Comparison of ENCODE assay signal across 8 cellular contexts in genomic region chr10:122342293-122343134, GRCh38. TPM values are rescaled to one million over a fixed set of nuclear protein-coding genes. Genes with fewer than 3 reads are reported as not detected.
A peak's percentile ranks its signal among the peaks of the same experiment; 100 is the strongest.
DNase-seq lines count a peak whose midpoint lies in the region; ATAC-seq, FAIRE-seq and TF ChIP-seq lines count a peak whose summit lies in the region.

No MANE protein-coding gene starts in this region.

- H3K36me3 ChIP-seq in right atrium auricular region (no peaks in the 10 kb centered on the region), smooth muscle cell (ENCODE audit: low read depth) (no peaks in the 10 kb centered on the region)

- H3K9ac ChIP-seq in smooth muscle cell (ENCODE audit: low read depth), result no peak overlapping the region

- H3K27me3 ChIP-seq in right atrium auricular region, result no peaks in the 10 kb centered on the region
- no peaks in the 10 kb centered on the region for H3K27me3 ChIP-seq in smooth muscle cell (ENCODE audit: low read depth)

- no peak overlapping the region for H3K4me2 ChIP-seq in smooth muscle cell

- no peaks in the 10 kb centered on the region for H3K79me2 ChIP-seq in smooth muscle cell (ENCODE audit: low read depth)

- no peak for ATAC-seq in GM21390 (IDR thresholded peaks at IDR 0.05; ENCODE audit: unreplicated experiment)

- FAIRE-seq in H54 (lab: Jason Lieb, UNC), result no peak

- peak; percentile 71 for DNase-seq in Ammon's horn (ENCODE audit: low spot score)
- peak; percentile 13 for DNase-seq in H54 (ENCODE audit: insufficient read length, low spot score)
- peak; percentile 2 to 5 for DNase-seq in SW 1271 (lab: John Stamatoyannopoulos, UW)
- peak; percentile 24 for DNase-seq in amniotic stem cell (lab: John Stamatoyannopoulos, UW)
- DNase-seq in right atrium auricular region (ENCODE audit: low spot score), result peak; percentile 61
- DNase-seq in smooth muscle cell (lab: John Stamatoyannopoulos, UW; ENCODE audit: unreplicated experiment), result no peak
- DNase-seq in cerebellar nuclear complex (lab: John Stamatoyannopoulos, UW), result no peak

- H3K4me1 ChIP-seq in right atrium auricular region (peaks cover 0 to 17% of the 10 kb centered on the region in 2 donors), smooth muscle cell (ENCODE audit: low read depth) (no peaks in the 10 kb centered on the region)

- no peaks in the 10 kb centered on the region for H3F3A ChIP-seq in smooth muscle cell (ENCODE audit: low read depth)

- TF ChIP-seq CTCF in right atrium auricular region (IDR thresholded peaks at IDR 0.05) (peak; percentile 56 to 86), smooth muscle cell (IDR thresholded peaks at IDR 0.05; ENCODE audit: borderline replicate concordance, insufficient read depth, poor library complexity, severe bottlenecking) (peak; percentile 68)

- no peaks in the 10 kb centered on the region for H4K20me1 ChIP-seq in smooth muscle cell (ENCODE audit: low read depth)

- H2AFZ ChIP-seq in smooth muscle cell (ENCODE audit: low read depth), result no peak overlapping the region

- WGBS in smooth muscle cell (ENCODE audit: low lambda C conversion rate), result 63% methylated on average over 8 of the region's 8 CpGs

- peak overlapping the region in 1 of 2 donors; percentile 67 for H3K27ac ChIP-seq in right atrium auricular region
- no peak overlapping the region for H3K27ac ChIP-seq in smooth muscle cell (ENCODE audit: low read depth)

- no peak for TF ChIP-seq POLR2A in H54 (IDR thresholded peaks at IDR 0.05; ENCODE audit: low read depth, low read length)

- H3K4me3 ChIP-seq in right atrium auricular region (no peak overlapping the region), smooth muscle cell (no peak overlapping the region)

- H3K9me3 ChIP-seq in right atrium auricular region, result no peaks in the 10 kb centered on the region
- H3K9me3 ChIP-seq in smooth muscle cell (replicated peaks; ENCODE audit: low read depth), result no peaks in the 10 kb centered on the region

RNA-seq across cellular contexts. Expression of gene PLEKHA1, which starts 32.0 kb away (rescaled TPM):
- total RNA-seq in right atrium auricular region (10 to 100 TPM; 28.9 to 31.6 TPM), smooth muscle cell (22.7 and 25.6 TPM in 2 replicates)
- 24.6 and 25.3 TPM in 2 replicates for polyA plus RNA-seq in smooth muscle cell

Comparison
In these comparisons a context has a peak if more than half of its experiments do, and no peak if none do; other contexts are left out.
1. DNase-seq: peak in Ammon's horn (single experiment), H54 (single experiment), SW 1271 (2 of 2), amniotic stem cell (single experiment) and right atrium auricular region (single experiment); none in smooth muscle cell (single experiment) and cerebellar nuclear complex (0 of 2).